Comparison of ENCODE assay signal across 22 cellular contexts in genomic region chr1:187938092-187938491, GRCh38.
"Had no signal": no experiment of that assay in that cellular context is flagged by ENCODE, and none has a peak within 500 bp of the region (broad histone marks: within the 10 kb centered on the region; RNA-seq: fewer than 3 reads in every experiment).

No MANE protein-coding gene starts in this region.

- H3K27me3 ChIP-seq: adrenal gland, foreskin keratinocyte, upper lobe of left lung had no signal

- H3K36me3 ChIP-seq: adrenal gland, lower lobe of right lung, upper lobe of left lung had no signal

- DNase-seq: activated CD4-positive, alpha-beta T cell treated with anti-CD3 and anti-CD28 coated beads for 1 hour; activated CD4-positive, alpha-beta T cell treated with anti-CD3 and anti-CD28 coated beads, Interleukin-2, amount 50 U/mL, for 1 hour; activated CD8-positive, alpha-beta T cell treated with anti-CD3 and anti-CD28 coated beads, Interleukin-2, amount 10 ng/mL, durations not matched to agents 7 days and 5 days; activated naive CD4-positive, alpha-beta T cell; activated T-cell treated with anti-CD3 and anti-CD28 coated beads, Interleukin-2, amount 50 U/mL, for 24 hours; adrenal gland; effector memory CD4-positive, alpha-beta T cell; left colon; lower lobe of right lung; mesendoderm; mucosa of descending colon; nephron progenitor cell; right cardiac atrium; stimulated activated CD4-positive, alpha-beta T cell treated with anti-CD3 and anti-CD28 coated beads, Interleukin-4, amount 100 ng/mL, for 24 hours; stimulated activated naive CD4-positive, alpha-beta T cell treated with Interleukin-2 at 50 U/mL for 16 hours; upper lobe of left lung had no signal

- H3K9me3 ChIP-seq: adrenal gland, lower lobe of right lung, upper lobe of left lung had no signal

- H2AFZ ChIP-seq: parathyroid adenoma had no signal

- H3K4me3 ChIP-seq: adrenal gland, lower lobe of right lung, mucosa of descending colon, upper lobe of left lung had no signal

- FAIRE-seq: astrocyte, colon, keratinocyte had no signal

- H3K4me1 ChIP-seq: adrenal gland, foreskin keratinocyte, lower lobe of right lung, parathyroid adenoma, upper lobe of left lung had no signal

- ATAC-seq: activated CD8-positive, alpha-beta T cell treated with anti-CD3 and anti-CD28 coated beads, Interleukin-2, amount 10 ng/mL, durations not matched to agents 7 days and 5 days; activated T-helper 17 cell treated with anti-CD3 and anti-CD28 coated beads, Interleukin-2, amount 50 U/mL, for 72 hours; foreskin keratinocyte; left colon; lower lobe of right lung; mucosa of descending colon; right cardiac atrium had no signal

- H3K9ac ChIP-seq: parathyroid adenoma had no signal

- H3K27ac ChIP-seq: adrenal gland, foreskin keratinocyte, lower lobe of right lung, parathyroid adenoma, upper lobe of left lung had no signal

- H3K79me2 ChIP-seq: parathyroid adenoma had no signal
